In genomic region chr2:236915726-236916125, GRCh38 we compare ENCODE assay signal across 22 cellular contexts.
DNase-seq lines count a peak whose midpoint lies in the region; ATAC-seq and TF ChIP-seq lines count a peak whose summit lies in the region.
"Had no signal": no experiment of that assay in that cellular context is flagged by ENCODE, and none has a peak within 500 bp of the region (broad histone marks: within the 10 kb centered on the region; RNA-seq: fewer than 3 reads in every experiment).

No MANE protein-coding gene starts in this region.

- TF ChIP-seq POLR2A in GM18505 (IDR thresholded peaks at IDR 0.05; ENCODE audit: borderline replicate concordance, extremely low read depth, insufficient read depth, insufficient read length): no peak

- H3K27ac Mint-ChIP-seq in neural progenitor cell: peak overlapping the region; percentile 85
- H3K27ac Mint-ChIP-seq: CD4-positive, alpha-beta memory T cell had no signal

- no peak overlapping the region for H3K4me3 Mint-ChIP-seq in neural progenitor cell
- H3K4me3 Mint-ChIP-seq: CD4-positive, alpha-beta memory T cell had no signal

- ATAC-seq in right cardiac atrium: no peak
- no peak for ATAC-seq in GM18519 (IDR thresholded peaks at IDR 0.05; ENCODE audit: low FRiP score, unreplicated experiment)
- ATAC-seq in GM18505 (IDR thresholded peaks at IDR 0.05; ENCODE audit: unreplicated experiment): no peak
- ATAC-seq: K562 had no signal

- H3K4me1 ChIP-seq in right atrium auricular region (no peaks in the 10 kb centered on the region), right cardiac atrium (ENCODE audit: control insufficient read depth, insufficient read depth, low read length) (no peaks in the 10 kb centered on the region), neural progenitor cell (no peaks in the 10 kb centered on the region)

- no peaks in the 10 kb centered on the region for H3K36me3 Mint-ChIP-seq in neural progenitor cell
- H3K36me3 Mint-ChIP-seq: CD4-positive, alpha-beta memory T cell had no signal

- intact Hi-C loops in right cardiac atrium (cut with DNase I): no loop called here

- no peak overlapping the region for H3K4me3 ChIP-seq in right atrium auricular region
- H3K4me3 ChIP-seq in right cardiac atrium (ENCODE audit: low read length): no peak overlapping the region
- H3K4me3 ChIP-seq in neural progenitor cell: no peak overlapping the region
- H3K4me3 ChIP-seq: GM12878, K562, PC-9, SJSA1 had no signal

- H3K27me3 Mint-ChIP-seq in neural progenitor cell (ENCODE audit: insufficient read depth, low read depth): peaks cover 10% of the 10 kb centered on the region

- H3K27ac ChIP-seq in right atrium auricular region (no peak overlapping the region), right cardiac atrium (ENCODE audit: low read length) (no peak overlapping the region), neural progenitor cell (no peak overlapping the region)
- H3K27ac ChIP-seq: PC-9, SJSA1 had no signal

- TF ChIP-seq CTCF in right atrium auricular region (IDR thresholded peaks at IDR 0.05): no peak
- TF ChIP-seq CTCF in neural progenitor cell (IDR thresholded peaks at IDR 0.05): no peak

- H3K9ac ChIP-seq in neural progenitor cell: no peak overlapping the region

- peak; percentile 55 for DNase-seq in right atrium auricular region (ENCODE audit: low spot score)
- no peak for DNase-seq in right cardiac atrium
- peak; percentile 4 for DNase-seq in fibroblast of peridontal ligament (ENCODE audit: extremely low read depth)
- DNase-seq in neural progenitor cell (ENCODE audit: low spot score): no peak
- no peak for DNase-seq in UCSD-AML1 (lab: John Stamatoyannopoulos, UW; ENCODE audit: unreplicated experiment)
- DNase-seq in effector CD4-positive, alpha-beta T cell: no peak
- DNase-seq: CD4-positive, alpha-beta memory T cell; COR-L47; DMS79; EL; GDM1; NCI-H1694; NCI-H2029 treated with DMSO at 0.1 percent for 48 hours; NCI-H446 treated with DMSO at 0.1 percent for 48 hours; NCI-H82; PC-9; Right ventricle myocardium superior had no signal

- H3F3A ChIP-seq in neural progenitor cell (ENCODE audit: low read depth): no peaks in the 10 kb centered on the region

- H3K9me3 Mint-ChIP-seq in neural progenitor cell: no peaks in the 10 kb centered on the region
- H3K9me3 Mint-ChIP-seq: CD4-positive, alpha-beta memory T cell had no signal

- no peaks in the 10 kb centered on the region for H4K20me1 ChIP-seq in neural progenitor cell (ENCODE audit: low read depth)

- H3K4me1 Mint-ChIP-seq in neural progenitor cell: peaks cover 25% of the 10 kb centered on the region
- H3K4me1 Mint-ChIP-seq: CD4-positive, alpha-beta memory T cell had no signal

- no peaks in the 10 kb centered on the region for H3K79me2 ChIP-seq in neural progenitor cell (ENCODE audit: low read depth)

- H3K36me3 ChIP-seq in right atrium auricular region: no peaks in the 10 kb centered on the region
- H3K36me3 ChIP-seq in neural progenitor cell: no peaks in the 10 kb centered on the region
- H3K36me3 ChIP-seq: SJSA1 had no signal

- no peak overlapping the region for H2AFZ ChIP-seq in neural progenitor cell (replicated peaks)
- H2AFZ ChIP-seq: PC-9 had no signal

- H3K27me3 ChIP-seq in right atrium auricular region: no peaks in the 10 kb centered on the region
- H3K27me3 ChIP-seq in right cardiac atrium (ENCODE audit: control insufficient read depth, insufficient read depth): no peaks in the 10 kb centered on the region
- H3K27me3 ChIP-seq in neural progenitor cell: no peaks in the 10 kb centered on the region
- H3K27me3 ChIP-seq: SJSA1 had no signal

- no peaks in the 10 kb centered on the region for H3K9me3 ChIP-seq in right atrium auricular region
- no peaks in the 10 kb centered on the region for H3K9me3 ChIP-seq in right cardiac atrium (ENCODE audit: control insufficient read depth, low read length)
- H3K9me3 ChIP-seq in neural progenitor cell (ENCODE audit: low read depth): no peaks in the 10 kb centered on the region
- H3K9me3 ChIP-seq: SJSA1 had no signal

- WGBS in right cardiac atrium: 89% methylated on average over 8 of the region's 8 CpGs

- no peak overlapping the region for H3K4me2 ChIP-seq in neural progenitor cell
- H3K4me2 ChIP-seq: PC-9 had no signal

Comparison
In these comparisons a context has a peak if more than half of its experiments do, and no peak if none do; other contexts are left out.
1. DNase-seq: peak in right atrium auricular region (single experiment) and fibroblast of peridontal ligament (single experiment); none in right cardiac atrium (0 of 3), neural progenitor cell (single experiment), UCSD-AML1 (single experiment) and effector CD4-positive, alpha-beta T cell (single experiment).